Comparison of ENCODE assay signal across 23 cellular contexts in the genomic region with DNA sequence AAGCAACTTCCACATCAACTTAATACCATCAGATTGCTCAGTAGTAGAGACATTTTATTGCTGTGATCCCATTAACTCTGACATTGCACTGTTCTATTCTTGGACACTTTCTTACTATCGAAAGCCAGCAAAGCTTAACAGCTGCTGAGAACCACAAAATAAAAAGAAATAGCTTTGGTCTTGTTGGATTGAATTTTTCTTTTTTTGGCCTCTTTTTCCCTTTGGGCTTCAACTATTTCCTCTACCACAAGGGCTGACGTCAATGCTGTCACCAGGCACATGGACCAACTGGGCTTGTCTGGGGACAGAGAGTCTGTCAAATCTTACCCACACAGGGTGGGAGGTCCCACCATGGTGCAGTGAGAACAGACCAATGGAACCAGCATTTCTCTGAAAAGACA.
DNase-seq lines count a peak whose midpoint lies in the region; ATAC-seq lines count a peak whose summit lies in the region.
"Had no signal": no experiment of that assay in that cellular context is flagged by ENCODE, and none has a peak within 500 bp of the region (broad histone marks: within the 10 kb centered on the region; RNA-seq: fewer than 3 reads in every experiment).

No MANE protein-coding gene starts in this region.

- ATAC-seq in Right ventricle myocardium inferior (peak; percentile 87), left ventricle myocardium superior (peak; percentile 74), sciatic nerve (peak; percentile 87), HG02759 (IDR thresholded peaks at IDR 0.05; ENCODE audit: unreplicated experiment) (no peak), GM19455 (IDR thresholded peaks at IDR 0.05; ENCODE audit: unreplicated experiment) (no peak)
- ATAC-seq: activated CD4-positive, alpha-beta T cell treated with anti-CD3 and anti-CD28 coated beads for 36 hours; activated CD8-positive, alpha-beta T cell treated with anti-CD3 and anti-CD28 coated beads, Interleukin-2, amount 10 ng/mL, durations not matched to agents 7 days and 5 days had no signal

- intact Hi-C loops in Right ventricle myocardium inferior (cut with DNase I) = no loop called here
- intact Hi-C loops in cardiac septum (cut with DNase I) = no loop called here
- intact Hi-C loops in left ventricle myocardium superior (cut with micrococcal nuclease) = no loop called here
- intact Hi-C loops in sciatic nerve (cut with DNase I) = no loop called here

- peak; percentile 76 for DNase-seq in Right ventricle myocardium inferior (ENCODE audit: missing footprints)
- no peak for DNase-seq in cardiac septum (ENCODE audit: low spot score)
- peak; percentile 56 for DNase-seq in left ventricle myocardium superior
- no peak for DNase-seq in sciatic nerve (ENCODE audit: low spot score)
- no peak for DNase-seq in D341Med (ENCODE audit: low spot score)
- no peak for DNase-seq in hepatic stellate cell (ENCODE audit: low spot score)
- DNase-seq: activated CD4-positive, alpha-beta T cell treated with anti-CD3 and anti-CD28 coated beads for 36 hours; activated CD8-positive, alpha-beta T cell treated with anti-CD3 and anti-CD28 coated beads, Interleukin-2, amount 10 ng/mL, durations not matched to agents 7 days and 5 days; activated naive CD4-positive, alpha-beta T cell treated with anti-CD3 and anti-CD28 coated beads, Interleukin-2, amount 10 ng/mL, durations not matched to agents 7 days and 5 days; Calu3; HFFc6; NCI-H1048; NCI-H1694; NCI-H446; NCI-H748 treated with DMSO at 0.1 percent for 48 hours; pancreas; Peyer's patch; retina; SIG-M5; stimulated activated CD4-positive, alpha-beta T cell treated with anti-CD3 and anti-CD28 coated beads, Interleukin-4, amount 100 ng/mL, for 1 hour; trophoblast cell had no signal

Comparison
In these comparisons a context has a peak if more than half of its experiments do, and no peak if none do; other contexts are left out.
1. DNase-seq: peak in Right ventricle myocardium inferior (single experiment) and left ventricle myocardium superior (single experiment); none in cardiac septum (single experiment), sciatic nerve (single experiment), D341Med (single experiment) and hepatic stellate cell (single experiment).
2. ATAC-seq: peak in Right ventricle myocardium inferior (single experiment), left ventricle myocardium superior (single experiment) and sciatic nerve (single experiment); none in HG02759 (single experiment) and GM19455 (single experiment).